9 cellular contexts compared by ENCODE assay signal in the genomic region with DNA sequence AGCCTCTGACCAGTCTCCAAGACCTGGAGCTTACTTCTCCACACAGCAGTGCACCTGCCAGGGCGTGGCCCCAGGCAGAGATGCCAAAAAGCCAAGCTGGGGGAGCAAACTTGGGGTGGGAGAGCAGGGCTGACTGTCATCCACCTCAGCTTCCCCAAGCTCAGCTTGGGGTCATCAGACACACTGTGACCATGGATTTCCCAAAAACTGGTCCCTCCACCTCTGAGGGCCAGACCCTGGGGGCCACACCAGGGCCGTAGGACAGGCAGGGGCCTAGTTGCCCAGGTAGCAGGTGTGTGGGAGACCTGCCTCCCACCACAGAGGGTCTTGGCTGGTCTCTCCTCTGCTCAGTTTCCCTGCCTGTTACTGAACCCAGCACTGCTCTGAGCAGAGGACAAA. TPM values are rescaled to one million over a fixed set of nuclear protein-coding genes. Genes with fewer than 3 reads are reported as not detected.
DNase-seq lines count a peak whose midpoint lies in the region; ATAC-seq and TF ChIP-seq lines count a peak whose summit lies in the region.
"Had no signal": no experiment of that assay in that cellular context is flagged by ENCODE, and none has a peak within 500 bp of the region (broad histone marks: within the 10 kb centered on the region; RNA-seq: fewer than 3 reads in every experiment).

No MANE protein-coding gene starts in this region.

- H3K9me3 Mint-ChIP-seq in activated CD8-positive, alpha-beta memory T cell treated with anti-CD3 and anti-CD28 coated beads, Interleukin-2, amount 10 ng/mL, durations not matched to agents 7 days and 5 days (ENCODE audit: low read depth), result no peaks in the 10 kb centered on the region

- peak overlapping the region; percentile 83 for H3K4me3 ChIP-seq in BE2C (ENCODE audit: low read depth, low read length)
- H3K4me3 ChIP-seq in OCI-LY1 (ENCODE audit: low read depth, low read length, poor library complexity, severe bottlenecking), result peak overlapping the region; percentile 68
- peak overlapping the region; percentile 51 to 84 (median 70) for H3K4me3 ChIP-seq in esophagus squamous epithelium
- peak overlapping the region; percentile 94 to 95 for H3K4me3 ChIP-seq in neuronal stem cell (ENCODE audit: low read length in 2 of 2)

- H3K36me3 ChIP-seq in BE2C (peaks cover 44% of the 10 kb centered on the region), OCI-LY1 (ENCODE audit: insufficient read depth, low read length) (no peaks in the 10 kb centered on the region), esophagus squamous epithelium (peaks cover 0 to 8% (median 0%) of the 10 kb centered on the region in 3 donors), neuronal stem cell (replicated peaks in 1 of 2; ENCODE audit: control insufficient read depth in 2 of 2, insufficient read depth in 2 of 2, low read length in 2 of 2) (peaks cover 14 to 31% of the 10 kb centered on the region in 2 donors)

- no peaks in the 10 kb centered on the region for H3K4me1 Mint-ChIP-seq in activated CD8-positive, alpha-beta memory T cell treated with anti-CD3 and anti-CD28 coated beads, Interleukin-2, amount 10 ng/mL, durations not matched to agents 7 days and 5 days

- H3K79me1 ChIP-seq in neuronal stem cell (ENCODE audit: low read depth, low read length), result peaks cover 28% of the 10 kb centered on the region

- no peaks in the 10 kb centered on the region for H4K20me1 ChIP-seq in OCI-LY1 (ENCODE audit: insufficient read depth, low read length)

- intact Hi-C loops in esophagus squamous epithelium (cut with DNase I), result no loop called here

- no peak overlapping the region for H3K27ac Mint-ChIP-seq in activated CD8-positive, alpha-beta memory T cell treated with anti-CD3 and anti-CD28 coated beads, Interleukin-2, amount 10 ng/mL, durations not matched to agents 7 days and 5 days

- H3K18ac ChIP-seq in neuronal stem cell (ENCODE audit: low read length), result peak overlapping the region; percentile 78

- H3K14ac ChIP-seq in neuronal stem cell (ENCODE audit: low read length), result no peak overlapping the region

- no peak overlapping the region for H2BK15ac ChIP-seq in neuronal stem cell (ENCODE audit: low read length)

- peak overlapping the region; percentile 63 for H2AK5ac ChIP-seq in neuronal stem cell (ENCODE audit: low read depth, low read length)

- H3K27me3 Mint-ChIP-seq in activated CD8-positive, alpha-beta memory T cell treated with anti-CD3 and anti-CD28 coated beads, Interleukin-2, amount 10 ng/mL, durations not matched to agents 7 days and 5 days, result no peaks in the 10 kb centered on the region

- CTCF ChIA-PET in activated CD8-positive, alpha-beta memory T cell treated with anti-CD3 and anti-CD28 coated beads, Interleukin-2, amount 10 ng/mL, durations not matched to agents 7 days and 5 days (lab: Charles Lee), result interaction anchor here (1.4 to 3.4 kb wide), 3 partner anchors 11 to 28 kb away, joined by 3 to 10 read pairs (median 7); no protein-coding TSS in a partner anchor

- H3K9ac ChIP-seq in OCI-LY1 (ENCODE audit: low read length) (no peak overlapping the region; the same call in 1 of the 2 replicates), neuronal stem cell (ENCODE audit: low read depth, low read length, poor library complexity) (peak overlapping the region; percentile 85)

- TF ChIP-seq CTCF in BE2C (IDR thresholded peaks at IDR 0.05; ENCODE audit: low read depth, low read length) (no peak), OCI-LY1 (IDR thresholded peaks at IDR 0.05; ENCODE audit: low read length) (no peak), esophagus squamous epithelium (IDR thresholded peaks at IDR 0.05) (no peak)

- H3K27ac ChIP-seq in OCI-LY1 (ENCODE audit: low read depth, low read length, poor library complexity, severe bottlenecking) (no peak overlapping the region), esophagus squamous epithelium (peak overlapping the region in 3 of 4 donors; percentile 74 to 91 (median 87)), neuronal stem cell (replicated peaks; ENCODE audit: low read length) (no peak overlapping the region), substantia nigra (ENCODE audit: low read depth, low read length, poor library complexity, severe bottlenecking) (no peak overlapping the region)

- TF ChIP-seq POLR2A in esophagus squamous epithelium (IDR thresholded peaks at IDR 0.05), result no peak

- no peak overlapping the region for H2BK12ac ChIP-seq in neuronal stem cell (ENCODE audit: low read length)

- H3K9me3 ChIP-seq in BE2C (no peaks in the 10 kb centered on the region), OCI-LY1 (ENCODE audit: low read length) (no peaks in the 10 kb centered on the region), esophagus squamous epithelium (no peaks in the 10 kb centered on the region), neuronal stem cell (replicated peaks in 1 of 2; ENCODE audit: control insufficient read depth in 2 of 2, insufficient read depth in 1 of 2, low read depth in 1 of 2, low read length in 2 of 2) (no peaks in the 10 kb centered on the region)

- no peak overlapping the region for H3K4ac ChIP-seq in neuronal stem cell (ENCODE audit: low read length)

- H3K36me3 Mint-ChIP-seq in activated CD8-positive, alpha-beta memory T cell treated with anti-CD3 and anti-CD28 coated beads, Interleukin-2, amount 10 ng/mL, durations not matched to agents 7 days and 5 days, result no peaks in the 10 kb centered on the region

- no peak overlapping the region for H4K91ac ChIP-seq in neuronal stem cell (ENCODE audit: low read depth, low read length, poor library complexity)

- peak overlapping the region; percentile 51 for H2BK120ac ChIP-seq in neuronal stem cell (ENCODE audit: low read depth, low read length)

- H2BK5ac ChIP-seq in neuronal stem cell (ENCODE audit: low read length), result no peak overlapping the region

- H3K4me1 ChIP-seq in BE2C (peaks cover 48% of the 10 kb centered on the region), OCI-LY1 (ENCODE audit: insufficient read depth, low read length, severe bottlenecking) (peaks cover 8% of the 10 kb centered on the region), esophagus squamous epithelium (peaks cover 28 to 60% (median 35%) of the 10 kb centered on the region in 3 donors), neuronal stem cell (ENCODE audit: control insufficient read depth in 2 of 2, insufficient read depth in 1 of 2, low read depth in 1 of 2, low read length in 2 of 2) (peaks cover 20 to 23% of the 10 kb centered on the region in 2 donors)

- H3F3A ChIP-seq in OCI-LY1 (ENCODE audit: insufficient read depth, low read length), result no peaks in the 10 kb centered on the region

- H3K23ac ChIP-seq in neuronal stem cell (ENCODE audit: low read depth, low read length, poor library complexity), result peak overlapping the region; percentile 77

- ATAC-seq in activated CD8-positive, alpha-beta memory T cell treated with anti-CD3 and anti-CD28 coated beads, Interleukin-2, amount 10 ng/mL, durations not matched to agents 7 days and 5 days, result no peak

- no peaks in the 10 kb centered on the region for H3K79me2 ChIP-seq in OCI-LY1 (ENCODE audit: insufficient read depth, low read length)

- no peaks in the 10 kb centered on the region for H3K27me3 ChIP-seq in BE2C
- no peaks in the 10 kb centered on the region for H3K27me3 ChIP-seq in OCI-LY1 (ENCODE audit: insufficient read depth, low read length)
- no peaks in the 10 kb centered on the region for H3K27me3 ChIP-seq in esophagus squamous epithelium
- H3K27me3 ChIP-seq in neuronal stem cell (ENCODE audit: control insufficient read depth in 3 of 3, insufficient read depth in 3 of 3, low read depth in 1 of 3, low read length in 3 of 3), result no peaks in the 10 kb centered on the region

- H2AFZ ChIP-seq in OCI-LY1 (ENCODE audit: low read length) (no peak overlapping the region), neuronal stem cell (ENCODE audit: low read length) (peak overlapping the region; percentile 89)

- DNase-seq in BE2C, result no peak
- no peak for DNase-seq in esophagus squamous epithelium (lab: John Stamatoyannopoulos, UW)
- no peak for DNase-seq in neuronal stem cell (ENCODE audit: low spot score)
- DNase-seq in substantia nigra (lab: John Stamatoyannopoulos, UW), result no peak
- DNase-seq in NCI-H82 treated with DMSO at 0.1 percent for 48 hours (lab: John Stamatoyannopoulos, UW; ENCODE audit: unreplicated experiment), result no peak
- no peak for DNase-seq in activated CD8-positive, alpha-beta memory T cell treated with anti-CD3 and anti-CD28 coated beads, Interleukin-2, amount 10 ng/mL, durations not matched to agents 7 days and 5 days
- DNase-seq in stimulated activated CD4-positive, alpha-beta T cell treated with anti-CD3 and anti-CD28 coated beads, Interleukin-2, amount 100 ng/mL, for 24 hours, result no peak
- DNase-seq: activated T-cell treated with anti-CD3 and anti-CD28 coated beads for 4 hours had no signal

- no peak overlapping the region for H4K8ac ChIP-seq in neuronal stem cell (ENCODE audit: low read depth, low read length)

- 22 to 29% methylated on average over 1 of the region's 2 CpGs for WGBS in esophagus squamous epithelium, 2 donors
- no CpG with 5 or more reads among the region's 2 CpGs for WGBS in neuronal stem cell (ENCODE audit: extremely low coverage in 2 of 2, insufficient read length in 2 of 2, insufficient replicate concordance in 1 of 2), 2 donors

- no peaks in the 10 kb centered on the region for H3K9me2 ChIP-seq in OCI-LY1 (ENCODE audit: low read depth, low read length)

- H3K4me2 ChIP-seq in OCI-LY1 (ENCODE audit: low read length), result peak overlapping the region; percentile 85; the same call in 1 of the 2 replicates
- H3K4me2 ChIP-seq in neuronal stem cell (ENCODE audit: insufficient read depth, low read length, poor library complexity, severe bottlenecking), result peak overlapping the region; percentile 58

- H3K4me3 Mint-ChIP-seq in activated CD8-positive, alpha-beta memory T cell treated with anti-CD3 and anti-CD28 coated beads, Interleukin-2, amount 10 ng/mL, durations not matched to agents 7 days and 5 days, result no peak overlapping the region

RNA-seq across cellular contexts. Expression of a gene that starts 30.6 kb away (rescaled TPM):
- 335 TPM for polyA plus RNA-seq in BE2C (2012; ENCODE audit: insufficient read depth, insufficient read length, low read depth)
- 10 to 100 TPM in 1 of 4 donors, 1 to 10 TPM in 3; 3.1 to 10.9 (median 7.1) TPM for total RNA-seq in esophagus squamous epithelium
- 35.3 TPM for polyA plus RNA-seq in neuronal stem cell (2013, experiment 1 of 2)
- polyA plus RNA-seq in neuronal stem cell (2013, experiment 2 of 2), result 32.4 TPM
- total RNA-seq in activated CD8-positive, alpha-beta memory T cell treated with anti-CD3 and anti-CD28 coated beads, Interleukin-2, amount 10 ng/mL, durations not matched to agents 7 days and 5 days, result under 1 TPM; 0.50 to 0.70 TPM

RNA-seq across cellular contexts. Expression of a gene that starts 34.9 kb away (rescaled TPM):
- polyA plus RNA-seq in BE2C (2012; ENCODE audit: insufficient read depth, insufficient read length, low read depth), result 8.0 TPM
- 10 to 100 TPM; 14.0 to 28.2 (median 17.6) TPM for total RNA-seq in esophagus squamous epithelium
- polyA plus RNA-seq in neuronal stem cell (2013, experiment 1 of 2), result 4.9 TPM
- 4.2 TPM for polyA plus RNA-seq in neuronal stem cell (2013, experiment 2 of 2)
- 10 to 100 TPM; 36.7 to 44.5 TPM for total RNA-seq in activated CD8-positive, alpha-beta memory T cell treated with anti-CD3 and anti-CD28 coated beads, Interleukin-2, amount 10 ng/mL, durations not matched to agents 7 days and 5 days

RNA-seq across cellular contexts. Expression of a gene that starts 44.4 kb away (rescaled TPM):
- 46.2 TPM for polyA plus RNA-seq in BE2C (2012; ENCODE audit: insufficient read depth, insufficient read length, low read depth)
- total RNA-seq in esophagus squamous epithelium, result 10 to 100 TPM in 2 of 4 donors, 1 to 10 TPM in 2; 8.0 to 11.3 (median 10.4) TPM
- 16.7 TPM for polyA plus RNA-seq in neuronal stem cell (2013, experiment 1 of 2)
- 17.7 TPM for polyA plus RNA-seq in neuronal stem cell (2013, experiment 2 of 2)
- total RNA-seq in activated CD8-positive, alpha-beta memory T cell treated with anti-CD3 and anti-CD28 coated beads, Interleukin-2, amount 10 ng/mL, durations not matched to agents 7 days and 5 days, result 10 to 100 TPM; 20.5 to 23.1 TPM

RNA-seq across cellular contexts. Expression of a gene that starts 44.4 kb away (rescaled TPM):
- polyA plus RNA-seq in BE2C (2012; ENCODE audit: insufficient read depth, insufficient read length, low read depth), result 286 TPM
- 100 to 1,000 TPM; 210 to 422 (median 234) TPM for total RNA-seq in esophagus squamous epithelium
- polyA plus RNA-seq in neuronal stem cell (2013, experiment 1 of 2), result 7.3 TPM
- 6.4 TPM for polyA plus RNA-seq in neuronal stem cell (2013, experiment 2 of 2)
- 10 to 100 TPM; 92.6 to 95.3 TPM for total RNA-seq in activated CD8-positive, alpha-beta memory T cell treated with anti-CD3 and anti-CD28 coated beads, Interleukin-2, amount 10 ng/mL, durations not matched to agents 7 days and 5 days

Comparison
In these comparisons a context has a peak if more than half of its experiments do, and no peak if none do; other contexts are left out.
1. H3K27ac ChIP-seq: peak in esophagus squamous epithelium (3 of 4); none in OCI-LY1 (single experiment), neuronal stem cell (single experiment) and substantia nigra (single experiment).
2. Peak in every context shown above with its lines, with median percentiles within 50 percentile points of each other: H3K4me3 ChIP-seq.